ENCODE assay signal across 16 cellular contexts in genomic region chr3:9911863-9912262, GRCh38. TPM values are rescaled to one million over a fixed set of nuclear protein-coding genes. Genes with fewer than 3 reads are reported as not detected.
"Had no signal": no experiment of that assay in that cellular context is flagged by ENCODE, and none has a peak within 500 bp of the region (broad histone marks: within the 10 kb centered on the region; RNA-seq: fewer than 3 reads in every experiment).

No MANE protein-coding gene starts in this region.

- DNase-seq: activated effector memory CD4-positive, alpha-beta T cell treated with Interleukin-2 at 50 U/mL for 16 hours; activated naive CD4-positive, alpha-beta T cell treated with anti-CD3 and anti-CD28 coated beads, Interleukin-2, amount 50 U/mL, for 16 hours; activated T-cell treated with anti-CD3 and anti-CD28 coated beads, Interleukin-2, amount 50 U/mL, for 24 hours; islet precursor cell; naive B cell; stimulated activated naive B cell treated with anti-CD40 and anti-IgM and Interleukin-4, amounts not matched to agents 10 μg/mL and 1 μg/mL and 100 μg/mL, for 72 hours; substantia nigra; T-cell; transverse colon had no signal

- FAIRE-seq: colon had no signal

- H3K27me3 ChIP-seq: cardiac muscle cell, esophagus muscularis mucosa, hepatocyte, transverse colon had no signal

- ATAC-seq: stimulated activated naive B cell treated with anti-CD40 and anti-IgM and Interleukin-4, amounts not matched to agents 10 μg/mL and 1 μg/mL and 100 μg/mL, for 72 hours had no signal

- H3K27ac ChIP-seq: cardiac muscle cell, esophagus muscularis mucosa, hepatocyte, parathyroid adenoma, transverse colon had no signal

- H3K36me3 ChIP-seq: cardiac muscle cell, esophagus muscularis mucosa had no signal

- H2AFZ ChIP-seq: hepatocyte, parathyroid adenoma had no signal

- H3K79me2 ChIP-seq: hepatocyte, parathyroid adenoma had no signal

- H3K9me3 ChIP-seq: esophagus muscularis mucosa, transverse colon had no signal

- H3K4me2 ChIP-seq: hepatocyte had no signal

- H3K4me3 ChIP-seq: cardiac muscle cell, esophagus muscularis mucosa, hepatocyte, lung, transverse colon had no signal

- H3K9ac ChIP-seq: parathyroid adenoma had no signal

RNA-seq across cellular contexts. Expression of gene CIDEC, which starts 31.8 kb away (rescaled TPM):
- total RNA-seq: activated CD4-positive, alpha-beta memory T cell treated with anti-CD3 and anti-CD28 coated beads, Interleukin-2, amount 10 ng/mL, durations not matched to agents 7 days and 5 days; cardiac muscle cell; lung had no signal
